Comparison of ENCODE assay signal across 8 cellular contexts in genomic region chr7:121395961-121396757, GRCh38. TPM values are rescaled to one million over a fixed set of nuclear protein-coding genes. Genes with fewer than 3 reads are reported as not detected.
A peak's percentile ranks its signal among the peaks of the same experiment; 100 is the strongest.
DNase-seq lines count a peak whose midpoint lies in the region; ATAC-seq and TF ChIP-seq lines count a peak whose summit lies in the region.

A gene with protein sequence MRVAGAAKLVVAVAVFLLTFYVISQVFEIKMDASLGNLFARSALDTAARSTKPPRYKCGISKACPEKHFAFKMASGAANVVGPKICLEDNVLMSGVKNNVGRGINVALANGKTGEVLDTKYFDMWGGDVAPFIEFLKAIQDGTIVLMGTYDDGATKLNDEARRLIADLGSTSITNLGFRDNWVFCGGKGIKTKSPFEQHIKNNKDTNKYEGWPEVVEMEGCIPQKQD (minus strand): TSS chr7:121396308. CDS start chr7:121382969, 13,339 bp downstream.

- peaks cover 0 to 17% (median 10%) of the 10 kb centered on the region in 4 donors for H3K4me1 ChIP-seq in right lobe of liver

- no peaks in the 10 kb centered on the region for H3K9me3 ChIP-seq in right lobe of liver

- H3K4me3 ChIP-seq in right lobe of liver = peak within 1 kb of the TSS; percentile 76 to 85 (median 78)

- H3K36me3 ChIP-seq in right lobe of liver = no peaks in the 10 kb centered on the region

- DNase-seq in NCI-H69 (lab: John Stamatoyannopoulos, UW) = peak; percentile 98
- DNase-seq in activated CD4-positive, alpha-beta T cell treated with anti-CD3 and anti-CD28 coated beads, Interleukin-2, amount 50 U/mL, for 4 hours = peak; percentile 73 to 82
- peak; percentile 67 to 95 for DNase-seq in dermis microvascular lymphatic vessel endothelial cell (ENCODE audit: low read depth in 2 of 2)
- peak; percentile 92 to 95 (median 94) for DNase-seq in right lobe of liver
- DNase-seq in stimulated activated CD4-positive, alpha-beta T cell treated with anti-CD3 and anti-CD28 coated beads, Interleukin-4, amount 100 ng/mL, for 4 hours = peak; percentile 86 to 91

- TF ChIP-seq CTCF in C4-2B (conservative IDR thresholded peaks at IDR 0.05) = peak; percentile 100
- TF ChIP-seq CTCF in right lobe of liver (IDR thresholded peaks at IDR 0.05) = peak; percentile 96 to 99 (median 98)

- WGBS in right lobe of liver (ENCODE audit: insufficient coverage, low coverage, low lambda C conversion rate, missing lambda C conversion rate) = under 1% methylated on average over 48 of the region's 85 CpGs

- ATAC-seq in GM19324 (IDR thresholded peaks at IDR 0.05; ENCODE audit: low FRiP score, unreplicated experiment) = peak; percentile 94
- ATAC-seq in HG03469 (IDR thresholded peaks at IDR 0.05; ENCODE audit: unreplicated experiment) = peak; percentile 77
- peak; percentile 93 to 99 (median 96) for ATAC-seq in right lobe of liver

- peak within 1 kb of the TSS; percentile 74 for H3K27ac ChIP-seq in C4-2B
- peak within 1 kb of the TSS; percentile 70 to 88 (median 73) for H3K27ac ChIP-seq in right lobe of liver

- TF ChIP-seq POLR2A in right lobe of liver (IDR thresholded peaks at IDR 0.05) = peak; percentile 96

- H3K27me3 ChIP-seq in right lobe of liver = no peaks in the 10 kb centered on the region

- intact Hi-C loops in right lobe of liver (cut with DNase I) = no loop called here

RNA-seq across cellular contexts. Expression of the gene that starts here (rescaled TPM):
- total RNA-seq in dermis microvascular lymphatic vessel endothelial cell (29.3 and 30.6 TPM in 2 replicates), right lobe of liver (10 to 100 TPM; 13.6 to 41.3 (median 31.8) TPM)

Comparison
In these comparisons a context has a peak if more than half of its experiments do, and no peak if none do; other contexts are left out.
1. Peak in every context shown above with its lines: DNase-seq, ATAC-seq, H3K4me3 ChIP-seq and H3K27ac ChIP-seq.